In the genomic region with DNA sequence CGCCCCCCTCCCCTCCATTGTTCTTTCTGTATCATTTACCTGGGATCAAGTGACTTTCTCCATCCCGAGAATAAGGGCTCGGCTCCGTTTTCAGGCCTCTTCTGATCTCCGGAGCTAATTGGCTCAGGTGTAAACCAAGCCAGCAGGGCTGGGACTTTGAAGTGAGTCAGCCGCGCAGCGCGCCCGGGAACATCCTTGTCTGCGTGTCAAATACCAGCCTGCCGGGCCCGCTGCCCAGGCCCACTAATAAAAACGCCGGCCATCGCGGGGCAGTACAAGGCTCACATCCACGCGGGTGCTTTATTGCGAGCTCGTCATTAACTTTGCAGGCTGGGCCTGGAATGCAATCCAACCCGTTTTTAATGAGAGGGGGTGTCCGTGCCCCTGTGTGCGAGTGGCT, we compare ENCODE assay signal across 20 cellular contexts.
DNase-seq lines count a peak whose midpoint lies in the region; ATAC-seq and TF ChIP-seq lines count a peak whose summit lies in the region.
"Had no signal": no experiment of that assay in that cellular context is flagged by ENCODE, and none has a peak within 500 bp of the region (broad histone marks: within the 10 kb centered on the region; RNA-seq: fewer than 3 reads in every experiment).

No MANE protein-coding gene starts in this region.

- no peak overlapping the region for H3K4me3 Mint-ChIP-seq in neural progenitor cell
- H3K4me3 Mint-ChIP-seq: activated CD4-positive, alpha-beta T cell treated with anti-CD3 and anti-CD28 coated beads, Interleukin-2, amount 10 ng/mL, durations not matched to agents 24 days and 14 days; activated naive CD8-positive, alpha-beta T cell treated with anti-CD3 and anti-CD28 coated beads, Interleukin-2, amount 10 ng/mL, durations not matched to agents 7 days and 5 days; stimulated activated memory B cell treated with anti-CD40 and anti-IgM and Interleukin-4, amounts not matched to agents 10 μg/mL and 1 μg/mL and 100 μg/mL, for 72 hours had no signal

- no peaks in the 10 kb centered on the region for H3K36me3 ChIP-seq in neural progenitor cell
- no peaks in the 10 kb centered on the region for H3K36me3 ChIP-seq in ascending aorta

- H3K4me1 Mint-ChIP-seq in neural progenitor cell: peaks cover 56% of the 10 kb centered on the region
- H3K4me1 Mint-ChIP-seq: activated CD4-positive, alpha-beta T cell treated with anti-CD3 and anti-CD28 coated beads, Interleukin-2, amount 10 ng/mL, durations not matched to agents 24 days and 14 days; activated naive CD8-positive, alpha-beta T cell treated with anti-CD3 and anti-CD28 coated beads, Interleukin-2, amount 10 ng/mL, durations not matched to agents 7 days and 5 days; stimulated activated memory B cell treated with anti-CD40 and anti-IgM and Interleukin-4, amounts not matched to agents 10 μg/mL and 1 μg/mL and 100 μg/mL, for 72 hours had no signal

- no peaks in the 10 kb centered on the region for H3K79me2 ChIP-seq in neural progenitor cell (ENCODE audit: low read depth)

- peak overlapping the region; percentile 25 for H3K4me2 ChIP-seq in neural progenitor cell

- H3K27ac ChIP-seq in neural progenitor cell (no peak overlapping the region), ascending aorta (no peak overlapping the region)
- H3K27ac ChIP-seq: body of pancreas had no signal

- H3K9me3 Mint-ChIP-seq in neural progenitor cell: no peaks in the 10 kb centered on the region

- H3K27ac Mint-ChIP-seq in neural progenitor cell: no peak overlapping the region
- H3K27ac Mint-ChIP-seq: activated CD4-positive, alpha-beta T cell treated with anti-CD3 and anti-CD28 coated beads, Interleukin-2, amount 10 ng/mL, durations not matched to agents 24 days and 14 days; activated naive CD8-positive, alpha-beta T cell treated with anti-CD3 and anti-CD28 coated beads, Interleukin-2, amount 10 ng/mL, durations not matched to agents 7 days and 5 days; activated T-helper 2 cell treated with anti-CD3 and anti-CD28 coated beads, Interferon-gamma antibody, Interleukin-2, Interleukin-4, amounts not matched to agents 10 μg/mL and 5 μg/mL and 100 μg/mL, durations not matched to agents 14 hours and 24 hours and 36 hours; stimulated activated memory B cell treated with anti-CD40 and anti-IgM and Interleukin-4, amounts not matched to agents 10 μg/mL and 1 μg/mL and 100 μg/mL, for 72 hours had no signal

- no peak for TF ChIP-seq CTCF in neural progenitor cell (IDR thresholded peaks at IDR 0.05)
- no peak for TF ChIP-seq CTCF in ascending aorta (IDR thresholded peaks at IDR 0.05)

- H2AFZ ChIP-seq in neural progenitor cell (replicated peaks): no peak overlapping the region

- ATAC-seq in HG02885 (IDR thresholded peaks at IDR 0.05; ENCODE audit: poor library complexity, unreplicated experiment) (no peak), HG03432 (IDR thresholded peaks at IDR 0.05; ENCODE audit: unreplicated experiment) (no peak)
- ATAC-seq: body of pancreas; esophagus mucosa; stimulated activated memory B cell treated with anti-CD40 and anti-IgM and Interleukin-4, amounts not matched to agents 10 μg/mL and 1 μg/mL and 100 μg/mL, for 72 hours had no signal

- no peak overlapping the region for H3K4me3 ChIP-seq in neural progenitor cell
- no peak overlapping the region for H3K4me3 ChIP-seq in ascending aorta
- H3K4me3 ChIP-seq: body of pancreas had no signal

- no peaks in the 10 kb centered on the region for H3F3A ChIP-seq in neural progenitor cell (ENCODE audit: low read depth)

- no peaks in the 10 kb centered on the region for H4K20me1 ChIP-seq in neural progenitor cell (ENCODE audit: low read depth)

- H3K9me3 ChIP-seq in neural progenitor cell (ENCODE audit: low read depth): no peaks in the 10 kb centered on the region
- H3K9me3 ChIP-seq in ascending aorta: no peaks in the 10 kb centered on the region
- H3K9me3 ChIP-seq: body of pancreas had no signal

- H3K9ac ChIP-seq in neural progenitor cell: no peak overlapping the region

- H3K36me3 Mint-ChIP-seq in neural progenitor cell: no peaks in the 10 kb centered on the region
- H3K36me3 Mint-ChIP-seq: activated naive CD8-positive, alpha-beta T cell treated with anti-CD3 and anti-CD28 coated beads, Interleukin-2, amount 10 ng/mL, durations not matched to agents 7 days and 5 days; stimulated activated memory B cell treated with anti-CD40 and anti-IgM and Interleukin-4, amounts not matched to agents 10 μg/mL and 1 μg/mL and 100 μg/mL, for 72 hours had no signal

- H3K4me1 ChIP-seq in neural progenitor cell: peaks cover 17% of the 10 kb centered on the region
- no peaks in the 10 kb centered on the region for H3K4me1 ChIP-seq in ascending aorta
- H3K4me1 ChIP-seq: body of pancreas had no signal

- H3K27me3 Mint-ChIP-seq in neural progenitor cell (ENCODE audit: insufficient read depth, low read depth): no peaks in the 10 kb centered on the region
- H3K27me3 Mint-ChIP-seq: activated CD4-positive, alpha-beta T cell treated with anti-CD3 and anti-CD28 coated beads, Interleukin-2, amount 10 ng/mL, durations not matched to agents 24 days and 14 days; activated naive CD8-positive, alpha-beta T cell treated with anti-CD3 and anti-CD28 coated beads, Interleukin-2, amount 10 ng/mL, durations not matched to agents 7 days and 5 days; stimulated activated memory B cell treated with anti-CD40 and anti-IgM and Interleukin-4, amounts not matched to agents 10 μg/mL and 1 μg/mL and 100 μg/mL, for 72 hours had no signal

- DNase-seq in Daoy (ENCODE audit: low read depth): peak; percentile 29
- DNase-seq in NCI-H128 (lab: John Stamatoyannopoulos, UW; ENCODE audit: unreplicated experiment): peak; percentile 59
- peak; percentile 84 for DNase-seq in NCI-H748 treated with DMSO at 0.1 percent for 48 hours (lab: John Stamatoyannopoulos, UW)
- DNase-seq in neural progenitor cell (ENCODE audit: low spot score): peak; percentile 43
- DNase-seq in NCI-H187 (lab: John Stamatoyannopoulos, UW): no peak
- no peak for DNase-seq in ascending aorta (ENCODE audit: low spot score in 2 of 2)
- DNase-seq: activated CD4-positive, alpha-beta T cell treated with anti-CD3 and anti-CD28 coated beads, Interleukin-2, amount 10 ng/mL, durations not matched to agents 24 days and 14 days; activated naive CD8-positive, alpha-beta T cell treated with anti-CD3 and anti-CD28 coated beads, Interleukin-2, amount 10 ng/mL, durations not matched to agents 7 days and 5 days; body of pancreas; C1 segment of cervical spinal cord; effector CD8-positive, alpha-beta T cell; HCEC 1CT; kidney; NCI-H1436 treated with DMSO at 0.1 percent for 48 hours; SIG-M5 had no signal

- intact Hi-C loops in ascending aorta (cut with DNase I): no loop called here

- H3K27me3 ChIP-seq in neural progenitor cell (no peaks in the 10 kb centered on the region), ascending aorta (no peaks in the 10 kb centered on the region)

Comparison
In these comparisons a context has a peak if more than half of its experiments do, and no peak if none do; other contexts are left out.
1. DNase-seq: peak in Daoy (single experiment), NCI-H128 (single experiment), NCI-H748 treated with DMSO at 0.1 percent for 48 hours (single experiment) and neural progenitor cell (single experiment); none in NCI-H187 (0 of 2) and ascending aorta (0 of 2).